Comparison of ENCODE assay signal across 13 cellular contexts in genomic region chr2:55992465-55992864, GRCh38.
DNase-seq lines count a peak whose midpoint lies in the region; ATAC-seq, FAIRE-seq and TF ChIP-seq lines count a peak whose summit lies in the region.
"Had no signal": no experiment of that assay in that cellular context is flagged by ENCODE, and none has a peak within 500 bp of the region (broad histone marks: within the 10 kb centered on the region; RNA-seq: fewer than 3 reads in every experiment).

No MANE protein-coding gene starts in this region.

- no peak overlapping the region for H3K27ac Mint-ChIP-seq in endodermal cell

- H2AFZ ChIP-seq in ACC112 (ENCODE audit: low read length, unreplicated experiment) (no peak overlapping the region), mammary epithelial cell (ENCODE audit: low read depth, low read length) (peak overlapping the region; percentile 68)

- H3K36me3 ChIP-seq in ACC112 (ENCODE audit: insufficient read depth, low read length) = no peaks in the 10 kb centered on the region
- no peaks in the 10 kb centered on the region for H3K36me3 ChIP-seq in mammary epithelial cell (ENCODE audit: insufficient read depth, low read length)
- H3K36me3 ChIP-seq in endodermal cell (ENCODE audit: control insufficient read depth, insufficient read depth, low read length) = no peaks in the 10 kb centered on the region
- H3K36me3 ChIP-seq: BLaER1 had no signal

- H3K9ac ChIP-seq in mammary epithelial cell (ENCODE audit: insufficient read depth, low read length) = no peak overlapping the region
- H3K9ac ChIP-seq in endodermal cell (ENCODE audit: extremely low read depth, low read length, poor library complexity, severe bottlenecking) = no peak overlapping the region
- H3K9ac ChIP-seq: BLaER1 had no signal

- 2% methylated on average over 4 of the region's 4 CpGs for WGBS in mammary epithelial cell (ENCODE audit: low coverage, missing lambda C conversion rate)
- WGBS in endodermal cell (ENCODE audit: insufficient coverage in 1 of 2, insufficient read length in 1 of 2), 2 experiments = 90 to 100% methylated on average over 4 of the region's 4 CpGs

- H3K4me1 ChIP-seq in ACC112 (ENCODE audit: control insufficient read depth, insufficient read depth, low read length, unreplicated experiment) (peaks cover 54% of the 10 kb centered on the region), mammary epithelial cell (ENCODE audit: insufficient read depth, low read length) (peaks cover 12% of the 10 kb centered on the region), endodermal cell (ENCODE audit: control insufficient read depth, insufficient read depth, low read length) (no peaks in the 10 kb centered on the region)

- H3K4me2 ChIP-seq in mammary epithelial cell (ENCODE audit: insufficient read depth, low read depth, low read length) = peak overlapping the region; percentile 65
- H3K4me2 ChIP-seq: BLaER1 had no signal

- dilution Hi-C loops in mammary epithelial cell (cut with HindIII; ENCODE audit: low sequenced_read_pairs) = no loop called here

- DNase-seq in HTR-8/SVneo (ENCODE audit: insufficient read length, low spot score) (peak; percentile 85), mammary epithelial cell (peak; percentile 88), kidney tubule cell (ENCODE audit: low spot score) (peak; percentile 43), GM19239 (ENCODE audit: insufficient read length, low spot score) (no peak), endodermal cell (no peak), NCI-H510A treated with DMSO at 0.1 percent for 48 hours (lab: John Stamatoyannopoulos, UW) (no peak)
- DNase-seq: NCI-H2081 treated with DMSO at 0.1 percent for 48 hours, T-helper 2 cell had no signal

- H3K4me1 Mint-ChIP-seq in endodermal cell = peaks cover 4% of the 10 kb centered on the region

- CTCF ChIA-PET in mammary epithelial cell (lab: Charles Lee; ENCODE audit: low non-redundant PET) = no interaction called here

- H4K20me1 ChIP-seq in mammary epithelial cell (ENCODE audit: insufficient read depth, low read length) = no peaks in the 10 kb centered on the region
- H4K20me1 ChIP-seq: BLaER1 had no signal

- H3K4me3 Mint-ChIP-seq in endodermal cell = no peak overlapping the region

- no peaks in the 10 kb centered on the region for H3K9me3 ChIP-seq in mammary epithelial cell (replicated peaks; ENCODE audit: insufficient read depth, low read length)
- H3K9me3 ChIP-seq in endodermal cell (ENCODE audit: control insufficient read depth, low read length) = no peaks in the 10 kb centered on the region
- H3K9me3 ChIP-seq: BLaER1 had no signal

- H3K27ac ChIP-seq in ACC112 (ENCODE audit: low read depth, low read length) (peak overlapping the region; percentile 96), mammary epithelial cell (ENCODE audit: insufficient read depth, low read depth, low read length) (no peak overlapping the region), endodermal cell (ENCODE audit: low read depth, low read length) (no peak overlapping the region)
- H3K27ac ChIP-seq: BLaER1 had no signal

- BruUV-seq in mammary epithelial cell (replicated peaks; lab: Mats Ljungman, UMichigan) = no TSS peak

- H3K27me3 ChIP-seq in ACC112 (ENCODE audit: insufficient read depth, low read length) (no peaks in the 10 kb centered on the region), mammary epithelial cell (ENCODE audit: insufficient read depth, low read length) (no peaks in the 10 kb centered on the region), endodermal cell (ENCODE audit: control insufficient read depth, insufficient read depth, low read length, poor library complexity, severe bottlenecking) (peaks cover 5% of the 10 kb centered on the region)
- H3K27me3 ChIP-seq: BLaER1 had no signal

- in situ Hi-C loops in mammary epithelial cell (cut with MboI; ENCODE audit: low sequenced_read_pairs in 2 of 2) = no loop called here

- H3K4me3 ChIP-seq in ACC112 (ENCODE audit: low read depth, low read length) = peak overlapping the region; percentile 30; the same call in 1 of the 2 replicates
- no peak overlapping the region for H3K4me3 ChIP-seq in mammary epithelial cell (replicated peaks in 1 of 3; ENCODE audit: insufficient read depth in 1 of 3, low read depth in 2 of 3, low read length in 3 of 3)
- H3K4me3 ChIP-seq in endodermal cell (ENCODE audit: low read length) = no peak overlapping the region
- H3K4me3 ChIP-seq: BLaER1 had no signal

- TF ChIP-seq CTCF in mammary epithelial cell (conservative IDR thresholded peaks at IDR 0.05 in 1 of 2, IDR thresholded peaks at IDR 0.05 in 1 of 2; ENCODE audit: extremely low read depth in 1 of 2, insufficient read depth in 1 of 2, low read depth in 1 of 2, low read length in 2 of 2) = no peak
- TF ChIP-seq CTCF in endodermal cell (conservative IDR thresholded peaks at IDR 0.05) = no peak

- intact Hi-C loops in mammary epithelial cell (cut with micrococcal nuclease) = no loop called here

- H3K9me3 Mint-ChIP-seq in endodermal cell = no peaks in the 10 kb centered on the region

- no peaks in the 10 kb centered on the region for H3K79me2 ChIP-seq in ACC112 (ENCODE audit: control insufficient read depth, insufficient read depth, low read length, unreplicated experiment)
- H3K79me2 ChIP-seq in mammary epithelial cell (ENCODE audit: insufficient read depth, low read length) = no peaks in the 10 kb centered on the region

- no peaks in the 10 kb centered on the region for H3K36me3 Mint-ChIP-seq in endodermal cell (ENCODE audit: low read depth)

- peaks cover 13% of the 10 kb centered on the region for H3K27me3 Mint-ChIP-seq in endodermal cell (ENCODE audit: insufficient read depth)

- ATAC-seq in GM19395 (IDR thresholded peaks at IDR 0.05; ENCODE audit: unreplicated experiment) = no peak

- peak; percentile 98 for FAIRE-seq in HTR-8/SVneo (lab: Jason Lieb, UNC)
- FAIRE-seq in GM19239 (lab: Jason Lieb, UNC) = no peak
- FAIRE-seq: endometrium, GM12892 had no signal

Comparison
In these comparisons a context has a peak if more than half of its experiments do, and no peak if none do; other contexts are left out.
1. DNase-seq: peak in HTR-8/SVneo (single experiment), mammary epithelial cell (single experiment) and kidney tubule cell (single experiment); none in GM19239 (single experiment), endodermal cell (single experiment) and NCI-H510A treated with DMSO at 0.1 percent for 48 hours (single experiment).